Comparison of ENCODE assay signal across 20 cellular contexts in genomic region chrX:125710403-125711062, GRCh38.
"Had no signal": no experiment of that assay in that cellular context is flagged by ENCODE, and none has a peak within 500 bp of the region (broad histone marks: within the 10 kb centered on the region; RNA-seq: fewer than 3 reads in every experiment).

No MANE protein-coding gene starts in this region.

- H3K4me3 ChIP-seq: dorsolateral prefrontal cortex, gastroesophageal sphincter, left lung, lower lobe of right lung, right atrium auricular region, suprapubic skin, thyroid gland, uterus had no signal

- DNase-seq: cortex of kidney; dorsolateral prefrontal cortex; effector memory CD4-positive, alpha-beta T cell; foreskin fibroblast; glutamatergic neuron; islet precursor cell; left lung; lower lobe of right lung; midbrain; small intestine; stimulated activated CD4-positive, alpha-beta T cell treated with anti-CD3 and anti-CD28 coated beads, Interleukin-2, amount 100 ng/mL, for 48 hours; stimulated activated naive CD4-positive, alpha-beta T cell treated with Interleukin-2 at 50 U/mL for 16 hours; thyroid gland; uterus had no signal

- ATAC-seq: esophagus mucosa; gastroesophageal sphincter; left lung; lower lobe of right lung; natural killer cell treated with Interleukin-12 subunit alpha and Interleukin-12 subunit beta and Interleukin-15 and Interleukin-18, amount 100 ng/mL, for 72 hours had no signal

- H3K36me3 ChIP-seq: gastroesophageal sphincter, left lung, lower lobe of right lung, neutrophil, right atrium auricular region, suprapubic skin, thyroid gland, uterus had no signal

- H3K27me3 ChIP-seq: gastroesophageal sphincter, left lung, neutrophil, right atrium auricular region, suprapubic skin, thyroid gland, uterus had no signal

- H3K27ac ChIP-seq: dorsolateral prefrontal cortex, gastroesophageal sphincter, left lung, lower lobe of right lung, neutrophil, right atrium auricular region, suprapubic skin, thyroid gland, uterus had no signal

- H3K4me1 ChIP-seq: gastroesophageal sphincter, left lung, lower lobe of right lung, right atrium auricular region, suprapubic skin, thyroid gland, uterus had no signal

- H3K9me3 ChIP-seq: gastroesophageal sphincter, left lung, lower lobe of right lung, neutrophil, right atrium auricular region, suprapubic skin, thyroid gland, uterus had no signal
